In genomic region chr2:208466133-208466919, GRCh38 we compare ENCODE assay signal across 8 cellular contexts. TPM values are rescaled to one million over a fixed set of nuclear protein-coding genes. Genes with fewer than 3 reads are reported as not detected.
A peak's percentile ranks its signal among the peaks of the same experiment; 100 is the strongest.
DNase-seq lines count a peak whose midpoint lies in the region; ATAC-seq and TF ChIP-seq lines count a peak whose summit lies in the region.

No MANE protein-coding gene starts in this region.

- H3K9ac ChIP-seq in HCT116 (ENCODE audit: low read length) (no peak overlapping the region), Loucy (ENCODE audit: low read depth, low read length, poor library complexity, severe bottlenecking) (no peak overlapping the region)

- TF ChIP-seq POLR2A in HCT116 (IDR thresholded peaks at IDR 0.05; ENCODE audit: borderline replicate concordance, extremely low read depth, insufficient read depth, insufficient read length), result no peak
- no peak for TF ChIP-seq POLR2A in erythroblast (IDR thresholded peaks at IDR 0.05; ENCODE audit: low read length)

- H3K79me2 ChIP-seq in HCT116 (ENCODE audit: insufficient read depth, low read length) (no peaks in the 10 kb centered on the region), Loucy (ENCODE audit: insufficient read depth, low read length) (no peaks in the 10 kb centered on the region), OCI-LY7 (ENCODE audit: insufficient read depth, low read depth, low read length) (no peaks in the 10 kb centered on the region)

- H3K36me3 Mint-ChIP-seq in progenitor cell of endocrine pancreas (ENCODE audit: insufficient read depth), result peaks cover 4% of the 10 kb centered on the region
- no peaks in the 10 kb centered on the region for H3K36me3 Mint-ChIP-seq in activated T-helper 2 cell treated with anti-CD3 and anti-CD28 coated beads, Interferon-gamma antibody, Interleukin-2, Interleukin-4, amounts not matched to agents 10 μg/mL and 5 μg/mL and 100 μg/mL, durations not matched to agents 14 hours and 24 hours and 36 hours (ENCODE audit: low read depth)

- H3K9me3 ChIP-seq in HCT116 (ENCODE audit: control insufficient read depth in 1 of 2, insufficient read depth in 1 of 2, low read depth in 1 of 2, low read length in 2 of 2) (no peaks in the 10 kb centered on the region), Loucy (ENCODE audit: insufficient read depth, low read depth, low read length) (no peaks in the 10 kb centered on the region), OCI-LY7 (ENCODE audit: low read length) (no peaks in the 10 kb centered on the region)

- H3F3A ChIP-seq in Loucy (ENCODE audit: low read depth), result no peaks in the 10 kb centered on the region

- ATAC-seq in HCT116, result peak; percentile 90

- H3K4me1 Mint-ChIP-seq in progenitor cell of endocrine pancreas (ENCODE audit: low read depth), result peaks cover 3% of the 10 kb centered on the region
- no peaks in the 10 kb centered on the region for H3K4me1 Mint-ChIP-seq in activated T-helper 2 cell treated with anti-CD3 and anti-CD28 coated beads, Interferon-gamma antibody, Interleukin-2, Interleukin-4, amounts not matched to agents 10 μg/mL and 5 μg/mL and 100 μg/mL, durations not matched to agents 14 hours and 24 hours and 36 hours (ENCODE audit: low read depth)

- CTCF ChIA-PET in HCT116 (lab: Charles Lee), result interaction anchor here (0.7 to 1.7 kb wide), 7 partner anchors 14 to 865 kb away, joined by 3 to 12 read pairs (median 5); no protein-coding TSS in a partner anchor
- CTCF ChIA-PET in OCI-LY7 (lab: Charles Lee; ENCODE audit: unreplicated experiment), result no interaction called here

- H3K4me3 ChIP-seq in HCT116 (replicated peaks in 1 of 2; ENCODE audit: low read depth in 1 of 2, low read length in 2 of 2) (no peak overlapping the region), Loucy (ENCODE audit: low read length, poor library complexity, severe bottlenecking) (no peak overlapping the region), OCI-LY7 (ENCODE audit: low read depth, low read length, poor library complexity, severe bottlenecking) (no peak overlapping the region)

- H3K9me2 ChIP-seq in HCT116 (ENCODE audit: insufficient read depth) (no peaks in the 10 kb centered on the region), Loucy (replicated peaks; ENCODE audit: low read depth, low read length) (no peaks in the 10 kb centered on the region), OCI-LY7 (ENCODE audit: insufficient read depth, low read length) (no peaks in the 10 kb centered on the region)

- BruUV-seq in HCT116 (replicated peaks; lab: Mats Ljungman, UMichigan) (no TSS peak), OCI-LY7 (replicated peaks; lab: Mats Ljungman, UMichigan) (no TSS peak)

- RAD21 ChIA-PET in HCT116 (lab: Charles Lee; ENCODE audit: low non-redundant PET in 1 of 2, low total read pairs in 2 of 2, uncharacterized antibody in 2 of 2, unreplicated experiment in 2 of 2), result interaction anchor here in 1 of 2 experiments (0.5 kb wide), 1 partner anchor 72 kb away, joined by 3 read pairs; no protein-coding TSS in a partner anchor

- TF ChIP-seq RAD21 in HCT116 (IDR thresholded peaks at IDR 0.05; ENCODE audit: low read depth), result peak; percentile 83

- peaks cover 10% of the 10 kb centered on the region for H3K9me3 Mint-ChIP-seq in progenitor cell of endocrine pancreas (ENCODE audit: low read depth)
- H3K9me3 Mint-ChIP-seq in activated T-helper 2 cell treated with anti-CD3 and anti-CD28 coated beads, Interferon-gamma antibody, Interleukin-2, Interleukin-4, amounts not matched to agents 10 μg/mL and 5 μg/mL and 100 μg/mL, durations not matched to agents 14 hours and 24 hours and 36 hours, result no peaks in the 10 kb centered on the region

- POLR2A ChIA-PET in HCT116 (lab: Charles Lee) (no interaction called here), OCI-LY7 (lab: Charles Lee) (interaction anchor here (0.6 kb wide), 3 partner anchors 156 to 1125 kb away, joined by 3 to 5 read pairs (median 3); no protein-coding TSS in a partner anchor)

- intact Hi-C loops in HCT116 (cut with micrococcal nuclease) (loop anchor here (1.0 to 2.0 kb wide), 3 partner anchors 317 to 854 kb away; no protein-coding TSS in a partner anchor), OCI-LY7 (cut with micrococcal nuclease; ENCODE audit: unreplicated experiment) (no loop called here)
- intact Hi-C loops in activated T-helper 2 cell treated with anti-CD3 and anti-CD28 coated beads, Interferon-gamma antibody, Interleukin-2, Interleukin-4, amounts not matched to agents 10 μg/mL and 5 μg/mL and 100 μg/mL, durations not matched to agents 14 hours and 24 hours and 36 hours (cut with micrococcal nuclease), result loop anchor here (2.0 kb wide), 1 partner anchor 742 kb away; no protein-coding TSS in a partner anchor

- H3K27ac ChIP-seq in 22Rv1, result no peak overlapping the region
- H3K27ac ChIP-seq in HCT116 (ENCODE audit: low read depth, low read length), result no peak overlapping the region
- no peak overlapping the region for H3K27ac ChIP-seq in OCI-LY7 (ENCODE audit: low read depth, low read length, poor library complexity, severe bottlenecking)

- H2AFZ ChIP-seq in HCT116 (ENCODE audit: low read depth, low read length, poor library complexity, severe bottlenecking) (no peak overlapping the region), Loucy (ENCODE audit: low read length) (no peak overlapping the region), OCI-LY7 (ENCODE audit: low read length) (no peak overlapping the region)

- no peaks in the 10 kb centered on the region for H3K27me3 Mint-ChIP-seq in progenitor cell of endocrine pancreas
- peaks cover 3% of the 10 kb centered on the region for H3K27me3 Mint-ChIP-seq in activated T-helper 2 cell treated with anti-CD3 and anti-CD28 coated beads, Interferon-gamma antibody, Interleukin-2, Interleukin-4, amounts not matched to agents 10 μg/mL and 5 μg/mL and 100 μg/mL, durations not matched to agents 14 hours and 24 hours and 36 hours (ENCODE audit: low read depth)

- DNase-seq in HCT116 (ENCODE audit: low read depth, low spot score) (peak; percentile 44), OCI-LY7 (ENCODE audit: low spot score) (peak; percentile 51), erythroblast (lab: John Stamatoyannopoulos, UW) (peak; percentile 81 to 83), progenitor cell of endocrine pancreas (ENCODE audit: low spot score, unreplicated experiment) (peak; percentile 36)
- no peak for DNase-seq in activated T-helper 2 cell treated with anti-CD3 and anti-CD28 coated beads, Interferon-gamma antibody, Interleukin-2, Interleukin-4, amounts not matched to agents 10 μg/mL and 5 μg/mL and 100 μg/mL, durations not matched to agents 14 hours and 24 hours and 36 hours (ENCODE audit: low spot score)

- H4K20me1 ChIP-seq in HCT116 (ENCODE audit: insufficient read depth) (no peaks in the 10 kb centered on the region), Loucy (ENCODE audit: insufficient read depth, low read length, poor library complexity, severe bottlenecking) (no peaks in the 10 kb centered on the region), OCI-LY7 (ENCODE audit: insufficient read depth, low read length) (no peaks in the 10 kb centered on the region)

- no peaks in the 10 kb centered on the region for H3K27me3 ChIP-seq in HCT116 (ENCODE audit: insufficient read depth, low read length)
- no peaks in the 10 kb centered on the region for H3K27me3 ChIP-seq in Loucy (ENCODE audit: insufficient read depth, low read length, poor library complexity, severe bottlenecking)

- no peak overlapping the region for H3K4me3 Mint-ChIP-seq in progenitor cell of endocrine pancreas (ENCODE audit: low read depth)
- no peak overlapping the region for H3K4me3 Mint-ChIP-seq in activated T-helper 2 cell treated with anti-CD3 and anti-CD28 coated beads, Interferon-gamma antibody, Interleukin-2, Interleukin-4, amounts not matched to agents 10 μg/mL and 5 μg/mL and 100 μg/mL, durations not matched to agents 14 hours and 24 hours and 36 hours (ENCODE audit: low read depth)

- TF ChIP-seq CTCF in 22Rv1 (IDR thresholded peaks at IDR 0.05), result peak; percentile 84
- peak; percentile 79 for TF ChIP-seq CTCF in GM12872 (IDR thresholded peaks at IDR 0.05; ENCODE audit: insufficient read depth, low read depth, low read length)
- TF ChIP-seq CTCF in HCT116 (IDR thresholded peaks at IDR 0.05 in 2 of 3, conservative IDR thresholded peaks at IDR 0.05 in 1 of 3; ENCODE audit: borderline replicate concordance in 1 of 3, insufficient read depth in 1 of 3, low read depth in 2 of 3, low read length in 2 of 3), result peak; percentile 58 to 79 (median 74)
- peak; percentile 89 for TF ChIP-seq CTCF in Loucy (conservative IDR thresholded peaks at IDR 0.05; ENCODE audit: low read length)
- TF ChIP-seq CTCF in OCI-LY7 (conservative IDR thresholded peaks at IDR 0.05; ENCODE audit: low read length), result peak; percentile 80
- TF ChIP-seq CTCF in progenitor cell of endocrine pancreas (IDR thresholded peaks at IDR 0.05; ENCODE audit: unreplicated experiment), result peak; percentile 81

- no peaks in the 10 kb centered on the region for H3K36me3 ChIP-seq in HCT116 (ENCODE audit: control insufficient read depth in 1 of 2, insufficient read depth in 2 of 2, low read length in 2 of 2)
- no peaks in the 10 kb centered on the region for H3K36me3 ChIP-seq in Loucy (ENCODE audit: insufficient read depth, low read length)
- H3K36me3 ChIP-seq in OCI-LY7 (ENCODE audit: insufficient read depth, low read length), result no peaks in the 10 kb centered on the region

- H3K4me1 ChIP-seq in HCT116 (ENCODE audit: control insufficient read depth in 1 of 2, insufficient read depth in 2 of 2, low read length in 2 of 2) (no peaks in the 10 kb centered on the region), Loucy (ENCODE audit: insufficient read depth, low read length, poor library complexity, severe bottlenecking) (no peaks in the 10 kb centered on the region), OCI-LY7 (ENCODE audit: insufficient read depth, low read length, poor library complexity, severe bottlenecking) (no peaks in the 10 kb centered on the region)

- H3K4me2 ChIP-seq in HCT116 (ENCODE audit: low read length) (no peak overlapping the region), Loucy (ENCODE audit: low read depth, low read length, poor library complexity, severe bottlenecking) (no peak overlapping the region), OCI-LY7 (ENCODE audit: low read length) (no peak overlapping the region)

- no peak overlapping the region for H3K27ac Mint-ChIP-seq in progenitor cell of endocrine pancreas
- no peak overlapping the region for H3K27ac Mint-ChIP-seq in activated T-helper 2 cell treated with anti-CD3 and anti-CD28 coated beads, Interferon-gamma antibody, Interleukin-2, Interleukin-4, amounts not matched to agents 10 μg/mL and 5 μg/mL and 100 μg/mL, durations not matched to agents 14 hours and 24 hours and 36 hours

TF ChIP-seq in HCT116, 20 proteins besides CTCF, POLR2A, EP300 and RAD21 (continues in another document):
- no peak for TF ChIP-seq POLR2AphosphoS5 (IDR thresholded peaks at IDR 0.05; ENCODE audit: low read depth, low read length)
- TF ChIP-seq SRF (IDR thresholded peaks at IDR 0.05; ENCODE audit: low read depth), result no peak
- TF ChIP-seq ZFX (IDR thresholded peaks at IDR 0.05), result no peak
- TF ChIP-seq CBX3 (IDR thresholded peaks at IDR 0.05; ENCODE audit: low read depth), result no peak

RNA-seq across cellular contexts. Expression of gene PTH2R, which starts 59.7 kb away (rescaled TPM):
- 0.12 TPM for total RNA-seq in HCT116 (2021; ENCODE audit: unreplicated experiment)
- not detected in 2 replicates for polyA plus RNA-seq in HCT116 (2012)
- 0.06 TPM in 1 of 2 replicates, not detected in the other for total RNA-seq in OCI-LY7 (2014; rRNA removed; shearing (Covaris generic))
- 0.13 and 0.18 TPM in 2 replicates for total RNA-seq in OCI-LY7 (2022)
- total RNA-seq in progenitor cell of endocrine pancreas, result 2.5 and 3.5 TPM in 2 replicates
- total RNA-seq in activated T-helper 2 cell treated with anti-CD3 and anti-CD28 coated beads, Interferon-gamma antibody, Interleukin-2, Interleukin-4, amounts not matched to agents 10 μg/mL and 5 μg/mL and 100 μg/mL, durations not matched to agents 14 hours and 24 hours and 36 hours, result 0.07 and 0.14 TPM in 2 replicates
